In genomic region chr3:123411340-123412040, GRCh38 we compare ENCODE assay signal across 20 cellular contexts. TPM values are rescaled to one million over a fixed set of nuclear protein-coding genes. Genes with fewer than 3 reads are reported as not detected.
DNase-seq lines count a peak whose midpoint lies in the region; ATAC-seq, FAIRE-seq and TF ChIP-seq lines count a peak whose summit lies in the region.
"Had no signal": no experiment of that assay in that cellular context is flagged by ENCODE, and none has a peak within 500 bp of the region (broad histone marks: within the 10 kb centered on the region; RNA-seq: fewer than 3 reads in every experiment).

No MANE protein-coding gene starts in this region.

- H3K27me3 Mint-ChIP-seq in activated T-cell treated with anti-CD3 and anti-CD28 coated beads, Interleukin-2, amount 50 U/mL, for 72 hours (ENCODE audit: low read depth), result no peaks in the 10 kb centered on the region
- H3K27me3 Mint-ChIP-seq: IgD-negative memory B cell had no signal

- no peak overlapping the region for H3K27ac Mint-ChIP-seq in activated T-cell treated with anti-CD3 and anti-CD28 coated beads, Interleukin-2, amount 50 U/mL, for 72 hours
- H3K27ac Mint-ChIP-seq: activated CD8-positive, alpha-beta T cell treated with anti-CD3 and anti-CD28 coated beads for 36 hours; IgD-negative memory B cell had no signal

- H3K27me3 ChIP-seq in rectal smooth muscle tissue (ENCODE audit: control insufficient read depth, insufficient read depth, low read length), result no peaks in the 10 kb centered on the region
- no peaks in the 10 kb centered on the region for H3K27me3 ChIP-seq in lower lobe of right lung (ENCODE audit: low read depth)
- no peaks in the 10 kb centered on the region for H3K27me3 ChIP-seq in psoas muscle (ENCODE audit: insufficient read depth in 3 of 3, low read length in 2 of 3)

- no peak overlapping the region for H3K4me3 Mint-ChIP-seq in activated T-cell treated with anti-CD3 and anti-CD28 coated beads, Interleukin-2, amount 50 U/mL, for 72 hours
- H3K4me3 Mint-ChIP-seq: activated CD8-positive, alpha-beta T cell treated with anti-CD3 and anti-CD28 coated beads for 36 hours had no signal

- H3K9ac ChIP-seq in kidney (ENCODE audit: low read length in 2 of 2) (peak overlapping the region in 1 of 2 donors; percentile 55), rectal smooth muscle tissue (ENCODE audit: low read length) (no peak overlapping the region)

- intact Hi-C loops in Right ventricle myocardium inferior (cut with DNase I) (loop anchor here (2.0 kb wide), 1 partner anchor 37 kb away; the partner anchor contains the start of gene ADCY5), Right ventricle myocardium superior (cut with DNase I) (loop anchor here (5.0 kb wide), 1 partner anchor 36 kb away; the partner anchor contains the start of gene ADCY5), kidney (cut with DNase I) (no loop called here), lower lobe of right lung (cut with DNase I) (no loop called here), psoas muscle (cut with DNase I) (no loop called here)

- no peak for ATAC-seq in Right ventricle myocardium inferior
- ATAC-seq in Right ventricle myocardium superior (ENCODE audit: poor library complexity), result no peak
- ATAC-seq in activated T-cell treated with anti-CD3 and anti-CD28 coated beads, Interleukin-2, amount 50 U/mL, for 72 hours (replicated peaks in 1 of 2), result no peak
- ATAC-seq in lower lobe of right lung, result no peak
- no peak for ATAC-seq in psoas muscle
- ATAC-seq: activated CD8-positive, alpha-beta T cell treated with anti-CD3 and anti-CD28 coated beads for 36 hours had no signal

- H3K9me3 Mint-ChIP-seq in activated T-cell treated with anti-CD3 and anti-CD28 coated beads, Interleukin-2, amount 50 U/mL, for 72 hours, result no peaks in the 10 kb centered on the region
- H3K9me3 Mint-ChIP-seq: activated CD8-positive, alpha-beta T cell treated with anti-CD3 and anti-CD28 coated beads for 36 hours; IgD-negative memory B cell had no signal

- 81 to 84% (median 82%) methylated on average over 9 of the region's 9 CpGs for WGBS in psoas muscle, 3 donors

- H3K4me1 Mint-ChIP-seq in activated T-cell treated with anti-CD3 and anti-CD28 coated beads, Interleukin-2, amount 50 U/mL, for 72 hours (ENCODE audit: low read depth), result no peaks in the 10 kb centered on the region
- H3K4me1 Mint-ChIP-seq: IgD-negative memory B cell had no signal

- no peaks in the 10 kb centered on the region for H3K36me3 Mint-ChIP-seq in activated T-cell treated with anti-CD3 and anti-CD28 coated beads, Interleukin-2, amount 50 U/mL, for 72 hours (ENCODE audit: insufficient read depth in 2 of 2)
- H3K36me3 Mint-ChIP-seq: IgD-negative memory B cell had no signal

- peak; percentile 53 for DNase-seq in Right ventricle myocardium inferior (ENCODE audit: missing footprints)
- DNase-seq in Right ventricle myocardium superior, result no peak
- peak; percentile 56 for DNase-seq in kidney
- no peak for DNase-seq in NCI-H1694 (lab: John Stamatoyannopoulos, UW)
- no peak for DNase-seq in activated T-cell treated with anti-CD3 and anti-CD28 coated beads, Interleukin-2, amount 50 U/mL, for 72 hours
- DNase-seq in lower lobe of right lung, result no peak
- DNase-seq in psoas muscle, result no peak
- DNase-seq: 8988T; activated CD8-positive, alpha-beta T cell treated with anti-CD3 and anti-CD28 coated beads for 36 hours; activated effector memory CD4-positive, alpha-beta T cell treated with anti-CD3 and anti-CD28 coated beads, Interleukin-2, amount 50 U/mL, for 16 hours; brain microvascular endothelial cell; NCI-H1092 treated with DMSO at 0.1 percent for 48 hours; stimulated activated CD4-positive, alpha-beta T cell treated with anti-CD3 and anti-CD28 coated beads, Interleukin-4, amount 100 ng/mL, for 24 hours; stimulated activated naive CD4-positive, alpha-beta T cell had no signal

- peaks cover 33 to 41% of the 10 kb centered on the region in 2 donors for H3K4me1 ChIP-seq in kidney (ENCODE audit: control insufficient read depth in 1 of 2, insufficient read depth in 1 of 2, low read depth in 1 of 2, low read length in 2 of 2)
- peaks cover 64% of the 10 kb centered on the region for H3K4me1 ChIP-seq in rectal smooth muscle tissue (ENCODE audit: control insufficient read depth, insufficient read depth, low read length)
- H3K4me1 ChIP-seq in lower lobe of right lung, result no peaks in the 10 kb centered on the region
- no peaks in the 10 kb centered on the region for H3K4me1 ChIP-seq in psoas muscle

- H3K9me3 ChIP-seq in kidney (ENCODE audit: control insufficient read depth in 1 of 2, low read length in 2 of 2) (no peaks in the 10 kb centered on the region), lower lobe of right lung (no peaks in the 10 kb centered on the region), psoas muscle (no peaks in the 10 kb centered on the region)

- H3K27ac ChIP-seq in kidney (ENCODE audit: low read depth in 2 of 2, low read length in 2 of 2), result peak overlapping the region; percentile 38 to 71
- peak overlapping the region; percentile 94 for H3K27ac ChIP-seq in rectal smooth muscle tissue (ENCODE audit: low read depth, low read length)
- no peak overlapping the region for H3K27ac ChIP-seq in lower lobe of right lung
- H3K27ac ChIP-seq in psoas muscle, result no peak overlapping the region
- H3K27ac ChIP-seq: brain microvascular endothelial cell, RWPE1 had no signal

- TF ChIP-seq CTCF in kidney (IDR thresholded peaks at IDR 0.05; ENCODE audit: borderline replicate concordance, extremely low read depth, insufficient read depth) (no peak), lower lobe of right lung (IDR thresholded peaks at IDR 0.05) (no peak), psoas muscle (IDR thresholded peaks at IDR 0.05) (no peak)

- H3K4me3 ChIP-seq in kidney (ENCODE audit: low read length in 2 of 2), result no peak overlapping the region
- H3K4me3 ChIP-seq in rectal smooth muscle tissue (ENCODE audit: low read length), result no peak overlapping the region
- no peak overlapping the region for H3K4me3 ChIP-seq in lower lobe of right lung
- H3K4me3 ChIP-seq in psoas muscle, result no peak overlapping the region
- H3K4me3 ChIP-seq: lung had no signal

- H3K36me3 ChIP-seq in kidney (ENCODE audit: control insufficient read depth in 1 of 2, insufficient read depth in 2 of 2, low read length in 2 of 2) (no peaks in the 10 kb centered on the region), rectal smooth muscle tissue (ENCODE audit: control insufficient read depth, insufficient read depth, low read length) (no peaks in the 10 kb centered on the region), lower lobe of right lung (no peaks in the 10 kb centered on the region), psoas muscle (ENCODE audit: insufficient read depth in 1 of 2, low read depth in 1 of 2) (no peaks in the 10 kb centered on the region)
- H3K36me3 ChIP-seq: brain microvascular endothelial cell had no signal

- no peak for FAIRE-seq in kidney (lab: Jason Lieb, UNC)
- FAIRE-seq: endothelial cell of umbilical vein had no signal

RNA-seq across cellular contexts. Expression of gene ADCY5, which starts 37.4 kb away (rescaled TPM):
- 232 TPM for total RNA-seq in Right ventricle myocardium inferior
- total RNA-seq in Right ventricle myocardium superior, result 225 TPM
- total RNA-seq in kidney, result 33.6 TPM
- 7.1 TPM for polyA plus RNA-seq in kidney (ENCODE audit: insufficient read depth, low read depth, low replicate concordance)
- total RNA-seq in activated T-cell treated with anti-CD3 and anti-CD28 coated beads, Interleukin-2, amount 50 U/mL, for 72 hours, result not detected
- total RNA-seq in lower lobe of right lung, result 5.6 TPM
- 1 to 10 TPM; 1.6 to 4.4 (median 2.1) TPM for total RNA-seq in psoas muscle
- polyA plus RNA-seq in psoas muscle, result 1 to 10 TPM; 1.0 to 1.3 (median 1.2) TPM
- total RNA-seq: activated CD8-positive, alpha-beta T cell treated with anti-CD3 and anti-CD28 coated beads for 36 hours; endothelial cell of umbilical vein; NCI-H460 had no signal
- polyA plus RNA-seq: IgD-negative memory B cell had no signal

Comparison
In these comparisons a context has a peak if more than half of its experiments do, and no peak if none do; other contexts are left out.
1. DNase-seq: peak in Right ventricle myocardium inferior (single experiment) and kidney (single experiment); none in Right ventricle myocardium superior (single experiment), NCI-H1694 (single experiment), activated T-cell treated with anti-CD3 and anti-CD28 coated beads, Interleukin-2, amount 50 U/mL, for 72 hours (0 of 2), lower lobe of right lung (single experiment) and psoas muscle (0 of 2).
2. H3K27ac ChIP-seq: peak in kidney (2 of 2) and rectal smooth muscle tissue (single experiment); none in lower lobe of right lung (single experiment) and psoas muscle (single experiment).
3. intact Hi-C loops: an anchor here in Right ventricle myocardium inferior (2.0 kb wide) and Right ventricle myocardium superior (5.0 kb wide); none called in kidney, lower lobe of right lung and psoas muscle.